ENCODE assay signal across 1 cellular context in genomic region chr6:63164047-63164803, GRCh38. TPM values are rescaled to one million over a fixed set of nuclear protein-coding genes. Genes with fewer than 3 reads are reported as not detected.
"Had no signal": no experiment of that assay in that cellular context is flagged by ENCODE, and none has a peak within 500 bp of the region (broad histone marks: within the 10 kb centered on the region; RNA-seq: fewer than 3 reads in every experiment).

No MANE protein-coding gene starts in this region.

RNA-seq across cellular contexts. Expression of gene FKBP1C, which starts 47.0 kb away (rescaled TPM):
- total RNA-seq: esophagus mucosa had no signal
